Comparison of ENCODE assay signal across 1 cellular context in genomic region chr9:89686134-89686533, GRCh38.
A peak's percentile ranks its signal among the peaks of the same experiment; 100 is the strongest.
TF ChIP-seq lines count a peak whose summit lies in the region.

No MANE protein-coding gene starts in this region.

TF ChIP-seq in HepG2, 621 proteins besides CTCF, POLR2A, EP300 and RAD21 (continued from another document):
- TF ChIP-seq MAFK (conservative IDR thresholded peaks at IDR 0.05 in 1 of 2, IDR thresholded peaks at IDR 0.05 in 1 of 2; ENCODE audit: low read length in 2 of 2) = 0 out of 4 replicates have a peak, but pooled peaks of 1 of the 2 experiments have one; percentile 6
